ENCODE assay signal across 31 cellular contexts in genomic region chr3:45443459-45443858, GRCh38.
"Had no signal": no experiment of that assay in that cellular context is flagged by ENCODE, and none has a peak within 500 bp of the region (broad histone marks: within the 10 kb centered on the region; RNA-seq: fewer than 3 reads in every experiment).

No MANE protein-coding gene starts in this region.

- FAIRE-seq: bronchial epithelial cell, TTC549 had no signal

- H3K36me3 ChIP-seq: lower lobe of right lung, right atrium auricular region, tibial artery had no signal

- H3K27me3 ChIP-seq: gastroesophageal sphincter, heart left ventricle, right atrium auricular region, stomach, suprapubic skin, tibial artery had no signal

- H3K9me3 ChIP-seq: gastroesophageal sphincter, heart left ventricle, lower lobe of right lung, right atrium auricular region, stomach, suprapubic skin, tibial artery had no signal

- H3K27ac Mint-ChIP-seq: activated CD4-positive, alpha-beta memory T cell treated with anti-CD3 and anti-CD28 coated beads for 36 hours; activated T-cell treated with anti-CD3 and anti-CD28 coated beads, Interleukin-2, amount 50 U/mL, for 24 hours; activated T-helper 17 cell treated with anti-CD3 and anti-CD28 coated beads, Interleukin-2, amount 50 U/mL, for 72 hours; dendritic cell treated with granulocyte-macrophage colony-stimulating factor and Interleukin-4, amounts not matched to agents 40 ng/mL and 50 ng/mL, for 4 days; immature natural killer cell; stimulated activated naive B cell treated with anti-CD40 and anti-IgM and Interleukin-4, amounts not matched to agents 10 μg/mL and 1 μg/mL and 100 μg/mL, for 72 hours; T-helper 1 cell treated with Interleukin-12 subunit alpha and Interleukin-12 subunit beta and Interleukin-4 antibody, amounts not matched to agents 30 μg/mL and 1 μg/mL, for 36 hours had no signal

- H3K27ac ChIP-seq: gastroesophageal sphincter, heart left ventricle, lower lobe of right lung, right atrium auricular region, stomach, suprapubic skin, tibial artery, VCaP had no signal

- H3K4me1 Mint-ChIP-seq: activated T-helper 17 cell treated with anti-CD3 and anti-CD28 coated beads, Interleukin-2, amount 50 U/mL, for 72 hours; central memory CD8-positive, alpha-beta T cell; immature natural killer cell had no signal

- H3K9me3 Mint-ChIP-seq: activated CD4-positive, alpha-beta memory T cell treated with anti-CD3 and anti-CD28 coated beads for 36 hours; activated T-cell treated with anti-CD3 and anti-CD28 coated beads, Interleukin-2, amount 50 U/mL, for 24 hours; activated T-helper 17 cell treated with anti-CD3 and anti-CD28 coated beads, Interleukin-2, amount 50 U/mL, for 72 hours; central memory CD8-positive, alpha-beta T cell; dendritic cell treated with granulocyte-macrophage colony-stimulating factor and Interleukin-4, amounts not matched to agents 40 ng/mL and 50 ng/mL, for 4 days; immature natural killer cell; stimulated activated naive B cell treated with anti-CD40 and anti-IgM and Interleukin-4, amounts not matched to agents 10 μg/mL and 1 μg/mL and 100 μg/mL, for 72 hours had no signal

- ATAC-seq: activated T-helper 17 cell treated with anti-CD3 and anti-CD28 coated beads, Interleukin-2, amount 50 U/mL, for 72 hours; gastroesophageal sphincter; heart left ventricle; left lobe of liver; lower lobe of right lung; stimulated activated naive B cell treated with anti-CD40 and anti-IgM and Interleukin-4, amounts not matched to agents 10 μg/mL and 1 μg/mL and 100 μg/mL, for 72 hours had no signal

- H3K4me1 ChIP-seq: gastroesophageal sphincter, heart left ventricle, lower lobe of right lung, right atrium auricular region, stomach had no signal

- H3K4me3 ChIP-seq: gastroesophageal sphincter, heart left ventricle, lower lobe of right lung, right atrium auricular region, smooth muscle cell, stomach, suprapubic skin, tibial artery had no signal

- H3K27me3 Mint-ChIP-seq: activated CD4-positive, alpha-beta memory T cell treated with anti-CD3 and anti-CD28 coated beads for 36 hours; activated T-cell treated with anti-CD3 and anti-CD28 coated beads, Interleukin-2, amount 50 U/mL, for 24 hours; activated T-helper 17 cell treated with anti-CD3 and anti-CD28 coated beads, Interleukin-2, amount 50 U/mL, for 72 hours; central memory CD8-positive, alpha-beta T cell; dendritic cell treated with granulocyte-macrophage colony-stimulating factor and Interleukin-4, amounts not matched to agents 40 ng/mL and 50 ng/mL, for 4 days; stimulated activated naive B cell treated with anti-CD40 and anti-IgM and Interleukin-4, amounts not matched to agents 10 μg/mL and 1 μg/mL and 100 μg/mL, for 72 hours had no signal

- DNase-seq: activated CD4-positive, alpha-beta memory T cell treated with anti-CD3 and anti-CD28 coated beads for 36 hours; activated CD4-positive, alpha-beta T cell treated with anti-CD3 and anti-CD28 coated beads for 4 hours; activated CD8-positive, alpha-beta memory T cell treated with anti-CD3 and anti-CD28 coated beads, Interleukin-2, amount 50 U/mL, for 4 hours; activated gamma-delta T cell treated with Interleukin-2 at 50 U/mL for 16 hours; activated naive CD4-positive, alpha-beta T cell treated with anti-CD3 and anti-CD28 coated beads, Interleukin-2, amount 50 U/mL, for 16 hours; activated T-cell treated with anti-CD3 and anti-CD28 coated beads, Interleukin-2, amount 50 U/mL, for 24 hours; amniotic stem cell; effector CD4-positive, alpha-beta T cell; heart left ventricle; hypothalamus; immature natural killer cell; lower lobe of right lung; mesendoderm; stimulated activated CD4-positive, alpha-beta T cell treated with anti-CD3 and anti-CD28 coated beads, Interleukin-1b, Interleukin-23, amount 100 ng/mL, for 48 hours; stimulated activated naive B cell treated with anti-CD40 and anti-IgM and Interleukin-4, amounts not matched to agents 10 μg/mL and 1 μg/mL and 100 μg/mL, for 72 hours; stomach; SW 1271; T-helper 9 cell; tibial artery had no signal

- H3K4me2 ChIP-seq: smooth muscle cell had no signal

- H3K4me3 Mint-ChIP-seq: activated CD4-positive, alpha-beta memory T cell treated with anti-CD3 and anti-CD28 coated beads for 36 hours; activated T-cell treated with anti-CD3 and anti-CD28 coated beads, Interleukin-2, amount 50 U/mL, for 24 hours; activated T-helper 17 cell treated with anti-CD3 and anti-CD28 coated beads, Interleukin-2, amount 50 U/mL, for 72 hours; central memory CD8-positive, alpha-beta T cell; dendritic cell treated with granulocyte-macrophage colony-stimulating factor and Interleukin-4, amounts not matched to agents 40 ng/mL and 50 ng/mL, for 4 days; immature natural killer cell; stimulated activated naive B cell treated with anti-CD40 and anti-IgM and Interleukin-4, amounts not matched to agents 10 μg/mL and 1 μg/mL and 100 μg/mL, for 72 hours; T-helper 1 cell treated with Interleukin-12 subunit alpha and Interleukin-12 subunit beta and Interleukin-4 antibody, amounts not matched to agents 30 μg/mL and 1 μg/mL, for 36 hours had no signal
